In the genomic region with DNA sequence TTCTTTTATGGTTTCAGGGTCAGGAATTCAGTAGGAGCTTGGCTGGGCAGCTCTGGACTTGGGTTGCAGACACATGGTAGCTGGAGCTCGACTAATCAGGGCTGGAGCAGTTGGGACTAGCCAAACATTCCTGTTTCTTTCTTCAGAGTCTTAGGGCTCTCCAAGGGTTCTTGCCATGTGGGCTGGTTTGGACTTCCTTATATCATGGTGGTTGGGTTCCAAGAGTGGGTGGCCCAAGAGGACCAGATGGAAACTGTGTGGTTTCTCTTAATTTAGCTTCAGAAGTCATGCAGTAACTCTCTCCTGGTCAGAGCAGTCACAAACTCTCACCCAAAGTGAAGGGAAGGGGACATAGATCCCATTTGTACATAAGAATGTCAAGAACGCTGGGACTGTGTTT, we compare ENCODE assay signal across 30 cellular contexts.
"Had no signal": no experiment of that assay in that cellular context is flagged by ENCODE, and none has a peak within 500 bp of the region (broad histone marks: within the 10 kb centered on the region; RNA-seq: fewer than 3 reads in every experiment).

No MANE protein-coding gene starts in this region.

- H3K4me1 ChIP-seq: adrenal gland, ascending aorta, colonic mucosa, gastroesophageal sphincter, pancreas, psoas muscle, right lobe of liver, testis, vagina had no signal

- H3K27me3 Mint-ChIP-seq: activated CD4-positive, alpha-beta T cell treated with anti-CD3 and anti-CD28 coated beads, Interleukin-2, amount 10 ng/mL, durations not matched to agents 7 days and 5 days; activated naive CD8-positive, alpha-beta T cell; activated T-helper 17 cell treated with anti-CD3 and anti-CD28 coated beads, Interleukin-2, amount 50 U/mL, for 72 hours; central memory CD8-positive, alpha-beta T cell; effector memory CD8-positive, alpha-beta T cell had no signal

- DNase-seq: activated CD4-positive, alpha-beta T cell treated with anti-CD3 and anti-CD28 coated beads, Interleukin-2, amount 10 ng/mL, durations not matched to agents 7 days and 5 days; activated CD4-positive, CD25-positive, alpha-beta regulatory T cell treated with anti-CD3 and anti-CD28 coated beads, Interleukin-2, amount 50 U/mL, for 72 hours; activated naive CD4-positive, alpha-beta T cell; activated T-cell treated with anti-CD3 and anti-CD28 coated beads, Interleukin-2, amount 50 U/mL, for 1 hour; adrenal gland; brain microvascular endothelial cell; colonic mucosa; dorsolateral prefrontal cortex; effector memory CD8-positive, alpha-beta T cell; islet precursor cell; midbrain; pancreas; psoas muscle; right lobe of liver; small intestine; stimulated activated CD4-positive, alpha-beta T cell treated with anti-CD3 and anti-CD28 coated beads, Interleukin-15, amount 100 ng/mL, for 24 hours; stimulated activated naive CD4-positive, alpha-beta T cell; T-helper 2 cell; testis had no signal

- H3K36me3 ChIP-seq: adrenal gland, ascending aorta, brain microvascular endothelial cell, colonic mucosa, gastroesophageal sphincter, neutrophil, pancreas, right lobe of liver, vagina had no signal

- FAIRE-seq: endothelial cell of umbilical vein, pancreas, small intestine had no signal

- H3K4me1 Mint-ChIP-seq: activated CD4-positive, alpha-beta T cell treated with anti-CD3 and anti-CD28 coated beads, Interleukin-2, amount 10 ng/mL, durations not matched to agents 7 days and 5 days; activated T-helper 17 cell treated with anti-CD3 and anti-CD28 coated beads, Interleukin-2, amount 50 U/mL, for 72 hours; central memory CD8-positive, alpha-beta T cell had no signal

- H3K36me3 Mint-ChIP-seq: activated naive CD8-positive, alpha-beta T cell had no signal

- H3K9me3 Mint-ChIP-seq: activated CD4-positive, alpha-beta T cell treated with anti-CD3 and anti-CD28 coated beads, Interleukin-2, amount 10 ng/mL, durations not matched to agents 7 days and 5 days; nephron had no signal

- H3K27ac Mint-ChIP-seq: activated CD4-positive, alpha-beta T cell treated with anti-CD3 and anti-CD28 coated beads, Interleukin-2, amount 10 ng/mL, durations not matched to agents 7 days and 5 days; activated naive CD8-positive, alpha-beta T cell; activated T-helper 17 cell treated with anti-CD3 and anti-CD28 coated beads, Interleukin-2, amount 50 U/mL, for 72 hours; effector memory CD8-positive, alpha-beta T cell; nephron had no signal

- H3K4me3 ChIP-seq: adrenal gland, ascending aorta, colonic mucosa, dorsolateral prefrontal cortex, gastroesophageal sphincter, pancreas, psoas muscle, right lobe of liver, testis, vagina had no signal

- ATAC-seq: activated T-helper 17 cell treated with anti-CD3 and anti-CD28 coated beads, Interleukin-2, amount 50 U/mL, for 72 hours; effector memory CD8-positive, alpha-beta T cell; esophagus mucosa; gastroesophageal sphincter; pancreas; psoas muscle; right lobe of liver had no signal

- H3K4me3 Mint-ChIP-seq: activated CD4-positive, alpha-beta T cell treated with anti-CD3 and anti-CD28 coated beads, Interleukin-2, amount 10 ng/mL, durations not matched to agents 7 days and 5 days; activated naive CD8-positive, alpha-beta T cell; activated T-helper 17 cell treated with anti-CD3 and anti-CD28 coated beads, Interleukin-2, amount 50 U/mL, for 72 hours; central memory CD8-positive, alpha-beta T cell; effector memory CD8-positive, alpha-beta T cell; nephron had no signal

- H3K27me3 ChIP-seq: adrenal gland, ascending aorta, brain microvascular endothelial cell, colonic mucosa, dorsolateral prefrontal cortex, gastroesophageal sphincter, neutrophil, pancreas, right lobe of liver, testis, vagina had no signal

- H3K27ac ChIP-seq: adrenal gland, ascending aorta, brain microvascular endothelial cell, colonic mucosa, dorsolateral prefrontal cortex, gastroesophageal sphincter, neutrophil, pancreas, psoas muscle, right lobe of liver, testis, vagina, VCaP had no signal

- H3K9me3 ChIP-seq: adrenal gland, ascending aorta, colonic mucosa, gastroesophageal sphincter, neutrophil, pancreas, psoas muscle, right lobe of liver, testis, vagina had no signal
